Comparison of ENCODE assay signal across 8 cellular contexts in genomic region chr11:118438314-118438931, GRCh38. TPM values are rescaled to one million over a fixed set of nuclear protein-coding genes. Genes with fewer than 3 reads are reported as not detected.
DNase-seq lines count a peak whose midpoint lies in the region; ATAC-seq and TF ChIP-seq lines count a peak whose summit lies in the region.

No MANE protein-coding gene starts in this region.

- H3K9me2 ChIP-seq in SU-DHL-6 (replicated peaks; ENCODE audit: insufficient read depth, low read length) (no peaks in the 10 kb centered on the region), hepatocyte (replicated peaks; ENCODE audit: insufficient read depth) (no peaks in the 10 kb centered on the region)

- H2AFZ ChIP-seq in DND-41 (ENCODE audit: low read depth, low read length) (0 out of 2 replicates have a peak overlapping the region, but pooled peaks have one; percentile 21), SU-DHL-6 (ENCODE audit: low read depth, low read length, severe bottlenecking) (no peak overlapping the region), hepatocyte (no peak overlapping the region)

- H3K9ac ChIP-seq in DND-41 (ENCODE audit: low read depth, low read length) (peak overlapping the region; percentile 94), SU-DHL-6 (ENCODE audit: low read length) (peak overlapping the region; percentile 92), rectal smooth muscle tissue (ENCODE audit: low read length) (no peak overlapping the region)

- H3K4me3 ChIP-seq in DND-41 (ENCODE audit: low read depth in 1 of 2, low read length in 2 of 2) (peak overlapping the region; percentile 74 to 85), HL-60 (replicated peaks; ENCODE audit: insufficient read depth, low read length) (peak overlapping the region; percentile 96), SU-DHL-6 (ENCODE audit: insufficient read depth, low read length, poor library complexity, severe bottlenecking) (peak overlapping the region; percentile 85), hepatocyte (peak overlapping the region; percentile 87), rectal smooth muscle tissue (ENCODE audit: low read length) (peak overlapping the region; percentile 81)

- H3K4me1 ChIP-seq in DND-41 (ENCODE audit: insufficient read depth, low read length) (peaks cover 67% of the 10 kb centered on the region), hepatocyte (ENCODE audit: insufficient read depth) (peaks cover 20% of the 10 kb centered on the region), rectal smooth muscle tissue (ENCODE audit: control insufficient read depth, insufficient read depth, low read length) (peaks cover 7% of the 10 kb centered on the region)

- 11% methylated on average over 13 of the region's 14 CpGs for whole genome bisulfite sequencing in hepatocyte (ENCODE audit: low lambda C conversion rate, missing lambda C conversion rate)

- DNase-seq in DND-41, result peak; percentile 81
- peak in 1 of 2 experiments; percentile 39 for DNase-seq in HL-60 (ENCODE audit: low read depth in 1 of 2, low spot score in 1 of 2)
- DNase-seq in anterior cingulate cortex (lab: John Stamatoyannopoulos, UW), result peak in 37 of 58 donors; percentile 4 to 74 (median 39)
- DNase-seq in hepatocyte (ENCODE audit: low spot score), result peak; percentile 89

- H3F3A ChIP-seq in SU-DHL-6 (ENCODE audit: insufficient read depth), result peaks cover 15% of the 10 kb centered on the region; the same call in 1 of the 2 replicates

- no peaks in the 10 kb centered on the region for H3K9me3 ChIP-seq in DND-41 (ENCODE audit: insufficient read depth, low read length, severe bottlenecking)
- H3K9me3 ChIP-seq in SU-DHL-6 (ENCODE audit: insufficient read depth, low read length), result no peaks in the 10 kb centered on the region
- H3K9me3 ChIP-seq in hepatocyte (ENCODE audit: low read depth), result no peaks in the 10 kb centered on the region

- peaks cover 26% of the 10 kb centered on the region for H3K36me3 ChIP-seq in DND-41 (ENCODE audit: insufficient read depth, low read length)
- peaks cover 19% of the 10 kb centered on the region for H3K36me3 ChIP-seq in SU-DHL-6 (ENCODE audit: low read length)
- H3K36me3 ChIP-seq in hepatocyte (replicated peaks; ENCODE audit: insufficient read depth, low read depth), result no peaks in the 10 kb centered on the region
- no peaks in the 10 kb centered on the region for H3K36me3 ChIP-seq in rectal smooth muscle tissue (ENCODE audit: control insufficient read depth, insufficient read depth, low read length)

- peak; percentile 37 for ATAC-seq in DND-41 (ENCODE audit: insufficient read depth, low read depth)
- no peak for ATAC-seq in GM19351 (IDR thresholded peaks at IDR 0.05; ENCODE audit: unreplicated experiment)
- ATAC-seq in HG02642 (IDR thresholded peaks at IDR 0.05; ENCODE audit: poor library complexity, unreplicated experiment), result no peak

- H3K27me3 ChIP-seq in DND-41 (ENCODE audit: insufficient read depth, low read length, poor library complexity), result no peaks in the 10 kb centered on the region
- H3K27me3 ChIP-seq in HL-60 (ENCODE audit: insufficient read depth, poor library complexity, severe bottlenecking), result no peaks in the 10 kb centered on the region
- H3K27me3 ChIP-seq in SU-DHL-6 (ENCODE audit: low read length), result no peaks in the 10 kb centered on the region
- H3K27me3 ChIP-seq in hepatocyte, result no peaks in the 10 kb centered on the region
- H3K27me3 ChIP-seq in rectal smooth muscle tissue (ENCODE audit: control insufficient read depth, insufficient read depth, low read length), result no peaks in the 10 kb centered on the region

- H3K4me2 ChIP-seq in DND-41 (ENCODE audit: insufficient read depth, low read length), result peak overlapping the region; percentile 89
- H3K4me2 ChIP-seq in SU-DHL-6 (ENCODE audit: low read depth, low read length, poor library complexity, severe bottlenecking), result peak overlapping the region; percentile 79
- peak overlapping the region; percentile 94 for H3K4me2 ChIP-seq in hepatocyte

- H4K20me1 ChIP-seq in DND-41 (ENCODE audit: insufficient read depth, low read length), result peaks cover 64% of the 10 kb centered on the region
- peaks cover 20% of the 10 kb centered on the region for H4K20me1 ChIP-seq in SU-DHL-6 (ENCODE audit: low read depth, low read length)
- peaks cover 64% of the 10 kb centered on the region for H4K20me1 ChIP-seq in hepatocyte (ENCODE audit: insufficient read depth, poor library complexity, severe bottlenecking)

- TF ChIP-seq CTCF in DND-41 (IDR thresholded peaks at IDR 0.05; ENCODE audit: borderline replicate concordance, extremely low read depth, low read length, poor library complexity, severe bottlenecking), result no peak
- no peak for TF ChIP-seq CTCF in HL-60 (IDR thresholded peaks at IDR 0.05; ENCODE audit: insufficient read depth, low read length)
- TF ChIP-seq CTCF in SU-DHL-6 (IDR thresholded peaks at IDR 0.05; ENCODE audit: insufficient read depth, low read length, poor library complexity, severe bottlenecking), result no peak
- TF ChIP-seq CTCF in hepatocyte (IDR thresholded peaks at IDR 0.05; ENCODE audit: poor library complexity), result no peak

- peaks cover 81% of the 10 kb centered on the region for H3K79me2 ChIP-seq in DND-41 (ENCODE audit: insufficient read depth, low read length)
- H3K79me2 ChIP-seq in SU-DHL-6 (ENCODE audit: insufficient read depth, low read length), result peaks cover 69% of the 10 kb centered on the region
- H3K79me2 ChIP-seq in hepatocyte, result peaks cover 68% of the 10 kb centered on the region

- H3K27ac ChIP-seq in DND-41 (ENCODE audit: low read length), result peak overlapping the region; percentile 81
- H3K27ac ChIP-seq in HL-60 (replicated peaks), result peak overlapping the region; percentile 37
- peak overlapping the region; percentile 17 for H3K27ac ChIP-seq in SU-DHL-6 (ENCODE audit: low read depth, low read length)
- peak overlapping the region; percentile 86 for H3K27ac ChIP-seq in hepatocyte
- H3K27ac ChIP-seq in rectal smooth muscle tissue (ENCODE audit: low read depth, low read length), result peak overlapping the region; percentile 34

RNA-seq across cellular contexts. Expression of gene KMT2A, which starts 2.1 kb away (rescaled TPM):
- 29.1 and 30.6 TPM in 2 replicates for total RNA-seq in hepatocyte
- polyA plus RNA-seq in hepatocyte, result 23.0 and 25.9 TPM in 2 replicates

RNA-seq across cellular contexts. Expression of gene ATP5MG, which starts 37.0 kb away (rescaled TPM):
- 64.7 and 68.1 TPM in 2 replicates for total RNA-seq in hepatocyte
- polyA plus RNA-seq in hepatocyte, result 431 and 471 TPM in 2 replicates

Comparison
In these comparisons a context has a peak if more than half of its experiments do, and no peak if none do; other contexts are left out.
1. H3K27ac ChIP-seq: peak in every context shown above with its lines; median percentile 86 in hepatocyte; 81 in DND-41; 37 in HL-60; 34 in rectal smooth muscle tissue; 17 in SU-DHL-6.